ENCODE assay signal across 16 cellular contexts in genomic region chr7:77649950-77650349, GRCh38. TPM values are rescaled to one million over a fixed set of nuclear protein-coding genes. Genes with fewer than 3 reads are reported as not detected.
DNase-seq lines count a peak whose midpoint lies in the region; ATAC-seq and TF ChIP-seq lines count a peak whose summit lies in the region.
"Had no signal": no experiment of that assay in that cellular context is flagged by ENCODE, and none has a peak within 500 bp of the region (broad histone marks: within the 10 kb centered on the region; RNA-seq: fewer than 3 reads in every experiment).

No MANE protein-coding gene starts in this region.

- TF ChIP-seq EP300 in upper lobe of left lung (IDR thresholded peaks at IDR 0.05), result no peak

- H3K36me3 ChIP-seq in GM23248 (ENCODE audit: low read depth), result peaks cover 23% of the 10 kb centered on the region; the same call in 1 of the 2 replicates
- peaks cover 49% of the 10 kb centered on the region for H3K36me3 ChIP-seq in adipocyte (ENCODE audit: control insufficient read depth, insufficient read depth, low read length, severe bottlenecking)
- H3K36me3 ChIP-seq in skeletal muscle satellite cell (ENCODE audit: insufficient read depth, low read length), result peaks cover 42% of the 10 kb centered on the region
- H3K36me3 ChIP-seq in upper lobe of left lung, result peaks cover 0 to 44% (median 5%) of the 10 kb centered on the region in 4 donors

- H3K4me1 ChIP-seq in GM23248 (ENCODE audit: insufficient read depth), result peaks cover 16% of the 10 kb centered on the region
- H3K4me1 ChIP-seq in adipocyte (ENCODE audit: control insufficient read depth, insufficient read depth, low read length), result peaks cover 11% of the 10 kb centered on the region
- H3K4me1 ChIP-seq in skeletal muscle satellite cell (ENCODE audit: control insufficient read depth, insufficient read depth, low read length), result peaks cover 18% of the 10 kb centered on the region
- peaks cover 0 to 10% (median 3%) of the 10 kb centered on the region in 4 donors for H3K4me1 ChIP-seq in upper lobe of left lung

- H3K9ac ChIP-seq in GM23248 (no peak overlapping the region; the same call in 1 of the 2 replicates), adipocyte (ENCODE audit: low read length) (peak overlapping the region; percentile 32), skeletal muscle satellite cell (ENCODE audit: low read depth, low read length) (no peak overlapping the region)

- H3K9me2 ChIP-seq in GM23248 (ENCODE audit: insufficient read depth), result no peaks in the 10 kb centered on the region

- TF ChIP-seq CTCF in foreskin fibroblast (IDR thresholded peaks at IDR 0.05; ENCODE audit: low read depth, low read length) (no peak), upper lobe of left lung (IDR thresholded peaks at IDR 0.05) (no peak)

- H3K27ac ChIP-seq in GM23248, result no peak overlapping the region; the same call in 1 of the 2 replicates
- peak overlapping the region in 2 of 4 donors; percentile 19 to 24 for H3K27ac ChIP-seq in upper lobe of left lung
- H3K27ac ChIP-seq: coronary artery had no signal

- 57 to 72% methylated on average over 3 of the region's 3 CpGs for WGBS in GM23248 (ENCODE audit: low coverage in 1 of 2, low lambda C conversion rate in 2 of 2, missing lambda C conversion rate in 2 of 2), 2 experiments
- WGBS in upper lobe of left lung, 2 donors, result 49 to 57% methylated on average over 3 of the region's 3 CpGs

- no peaks in the 10 kb centered on the region for H4K20me1 ChIP-seq in GM23248 (ENCODE audit: insufficient read depth)

- no peak overlapping the region for H3K4me3 ChIP-seq in GM23248
- peak overlapping the region; percentile 18 for H3K4me3 ChIP-seq in adipocyte (ENCODE audit: low read length)
- H3K4me3 ChIP-seq in foreskin fibroblast (ENCODE audit: low read depth in 1 of 2, low read length in 2 of 2), result no peak overlapping the region
- no peak overlapping the region for H3K4me3 ChIP-seq in skeletal muscle satellite cell (ENCODE audit: low read length)
- no peak overlapping the region for H3K4me3 ChIP-seq in upper lobe of left lung
- H3K4me3 ChIP-seq: coronary artery had no signal

- DNase-seq in GM23248 (peak; percentile 33), adipocyte (ENCODE audit: low read depth) (peak; percentile 52), foreskin fibroblast (peak; percentile 36 to 71), C1 segment of cervical spinal cord (lab: John Stamatoyannopoulos, UW) (no peak), upper lobe of left lung (no peak)
- DNase-seq: activated CD8-positive, alpha-beta memory T cell treated with anti-CD3 and anti-CD28 coated beads for 24 hours; NCI-H1417; NCI-H2227 treated with DMSO at 0.1 percent for 48 hours; Right ventricle myocardium superior; T-helper 17 cell had no signal

- in situ Hi-C loops in GM23248 (cut with MboI), result loop anchor here (25.0 kb wide), 1 partner anchor 287 kb away; no protein-coding TSS in a partner anchor

- H3K27me3 ChIP-seq in GM23248 (replicated peaks; ENCODE audit: insufficient read depth) (no peaks in the 10 kb centered on the region), adipocyte (replicated peaks; ENCODE audit: control insufficient read depth, insufficient read depth, low read length) (no peaks in the 10 kb centered on the region), skeletal muscle satellite cell (ENCODE audit: control insufficient read depth, insufficient read depth, low read length) (no peaks in the 10 kb centered on the region), upper lobe of left lung (no peaks in the 10 kb centered on the region)

- H3K4me2 ChIP-seq in GM23248 (ENCODE audit: unreplicated experiment) (peak overlapping the region; percentile 51), skeletal muscle satellite cell (ENCODE audit: low read length) (peak overlapping the region; percentile 32)

- H3F3A ChIP-seq in GM23248 (ENCODE audit: insufficient read depth), result peaks cover 18% of the 10 kb centered on the region

- H2AFZ ChIP-seq in GM23248, result no peak overlapping the region

- TF ChIP-seq POLR2A in upper lobe of left lung (IDR thresholded peaks at IDR 0.05), result no peak

- no peak for ATAC-seq in HG03135 (IDR thresholded peaks at IDR 0.05; ENCODE audit: unreplicated experiment)
- no peak for ATAC-seq in upper lobe of left lung (ENCODE audit: low FRiP score in 2 of 2)
- ATAC-seq: activated T-helper 17 cell treated with anti-CD3 and anti-CD28 coated beads, Interleukin-2, amount 50 U/mL, for 72 hours; sciatic nerve; T-helper 17 cell; WTC11 had no signal

- peaks cover 4% of the 10 kb centered on the region; the same call in 1 of the 2 replicates for H3K79me2 ChIP-seq in GM23248 (ENCODE audit: insufficient read depth)

- H3K9me3 ChIP-seq in GM23248 (ENCODE audit: low read depth) (no peaks in the 10 kb centered on the region), adipocyte (ENCODE audit: control insufficient read depth, low read length) (no peaks in the 10 kb centered on the region), skeletal muscle satellite cell (replicated peaks; ENCODE audit: low read length) (no peaks in the 10 kb centered on the region), upper lobe of left lung (no peaks in the 10 kb centered on the region)

RNA-seq across cellular contexts. Expression of gene RSBN1L, which starts 46.3 kb away (rescaled TPM):
- total RNA-seq in GM23248 (2014; rRNA removed; shearing (Covaris generic)), result 4.9 and 13.3 TPM in 2 replicates
- polyA plus RNA-seq in GM23248 (2016; fragmentation: Nextera tagmentation; extraction: Ambion mirVana), result 2.0 and 2.5 TPM in 2 replicates
- total RNA-seq in skeletal muscle satellite cell (2012; rRNA removed), result 10.6 and 19.7 TPM in 2 replicates
- total RNA-seq in upper lobe of left lung, result 10 to 100 TPM; 15.1 to 43.7 (median 20.5) TPM

Comparison
In these comparisons a context has a peak if more than half of its experiments do, and no peak if none do; other contexts are left out.
1. DNase-seq: peak in GM23248 (single experiment), adipocyte (single experiment) and foreskin fibroblast (2 of 2); none in C1 segment of cervical spinal cord (0 of 14) and upper lobe of left lung (0 of 2).